25 cellular contexts compared by ENCODE assay signal in the genomic region with DNA sequence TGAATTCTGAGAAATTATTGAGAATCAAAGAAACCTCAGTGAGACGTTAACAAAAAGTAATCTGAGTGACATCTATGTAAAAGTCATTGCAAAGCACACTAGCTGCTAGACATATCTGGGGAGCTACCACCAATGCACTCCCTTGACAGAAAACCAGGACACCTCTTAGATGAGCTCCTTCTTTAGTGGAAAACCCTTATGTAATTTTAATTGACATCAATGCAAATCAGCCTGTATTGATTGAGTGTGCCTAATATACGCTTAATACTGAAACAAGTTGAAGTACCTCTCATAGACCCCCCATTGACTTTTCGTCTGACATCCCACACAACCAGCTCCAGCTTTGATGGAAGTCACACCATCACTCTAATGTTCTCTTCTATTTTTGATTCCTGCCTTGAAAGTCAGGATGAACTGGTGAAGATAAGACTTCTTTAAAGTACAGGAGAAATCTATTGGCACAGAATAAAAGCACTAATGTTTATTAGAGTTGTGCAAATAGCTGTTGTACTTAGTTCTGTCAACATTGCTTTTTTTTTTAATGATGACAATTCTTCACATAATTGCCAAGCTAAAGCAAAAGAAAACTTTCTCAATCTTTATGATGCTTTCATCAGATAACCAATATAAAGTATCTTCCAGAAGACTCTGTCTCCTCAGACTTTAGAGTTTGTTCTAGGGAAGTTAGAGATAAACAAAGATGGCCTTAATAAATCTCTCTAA.
"Had no signal": no experiment of that assay in that cellular context is flagged by ENCODE, and none has a peak within 500 bp of the region (broad histone marks: within the 10 kb centered on the region; RNA-seq: fewer than 3 reads in every experiment).

No MANE protein-coding gene starts in this region.

- H3K27ac Mint-ChIP-seq: activated naive CD8-positive, alpha-beta T cell treated with anti-CD3 and anti-CD28 coated beads for 36 hours; activated T-cell treated with anti-CD3 and anti-CD28 coated beads, Interleukin-2, amount 50 U/mL, for 24 hours; activated T-helper 2 cell treated with anti-CD3 and anti-CD28 coated beads, Interferon-gamma antibody, Interleukin-2, Interleukin-4, amounts not matched to agents 10 μg/mL and 5 μg/mL and 100 μg/mL, durations not matched to agents 14 hours and 24 hours and 36 hours; nephron; type B pancreatic cell; WTC11 had no signal

- DNase-seq: activated CD8-positive, alpha-beta memory T cell treated with anti-CD3 and anti-CD28 coated beads for 24 hours; activated CD8-positive, alpha-beta memory T cell treated with anti-CD3 and anti-CD28 coated beads, Interleukin-2, amount 50 U/mL, for 4 hours; activated naive CD4-positive, alpha-beta T cell treated with Interleukin-2 at 50 U/mL for 16 hours; activated naive CD8-positive, alpha-beta T cell treated with anti-CD3 and anti-CD28 coated beads for 36 hours; activated T-cell treated with anti-CD3 and anti-CD28 coated beads, Interleukin-2, amount 50 U/mL, for 24 hours; amygdala; cerebellar nuclear complex; heart right ventricle; kidney; midbrain; ovary; stimulated activated CD4-positive, alpha-beta T cell treated with anti-CD3 and anti-CD28 coated beads, Interleukin-15, amount 100 ng/mL, for 24 hours; stimulated activated CD8-positive, alpha-beta memory T cell treated with anti-CD3 and anti-CD28 coated beads, Interleukin-4, amount 100 ng/mL, for 48 hours; stimulated activated naive CD4-positive, alpha-beta T cell; T-helper 1 cell had no signal

- H3K36me3 Mint-ChIP-seq: activated naive CD8-positive, alpha-beta T cell treated with anti-CD3 and anti-CD28 coated beads for 36 hours; WTC11 had no signal

- H3K9me3 ChIP-seq: heart right ventricle, neutrophil, ovary, thoracic aorta had no signal

- H3K4me1 Mint-ChIP-seq: activated naive CD8-positive, alpha-beta T cell treated with anti-CD3 and anti-CD28 coated beads for 36 hours had no signal

- H3K4me3 Mint-ChIP-seq: activated naive CD8-positive, alpha-beta T cell treated with anti-CD3 and anti-CD28 coated beads for 36 hours; activated T-cell treated with anti-CD3 and anti-CD28 coated beads, Interleukin-2, amount 50 U/mL, for 24 hours; nephron; type B pancreatic cell; WTC11 had no signal

- H3K36me3 ChIP-seq: neutrophil, ovary, thoracic aorta had no signal

- ATAC-seq: heart right ventricle, sciatic nerve, WTC11 had no signal

- H3K27me3 Mint-ChIP-seq: type B pancreatic cell had no signal

- H3K9me3 Mint-ChIP-seq: activated naive CD8-positive, alpha-beta T cell treated with anti-CD3 and anti-CD28 coated beads for 36 hours; activated T-cell treated with anti-CD3 and anti-CD28 coated beads, Interleukin-2, amount 50 U/mL, for 24 hours; activated T-helper 2 cell treated with anti-CD3 and anti-CD28 coated beads, Interferon-gamma antibody, Interleukin-2, Interleukin-4, amounts not matched to agents 10 μg/mL and 5 μg/mL and 100 μg/mL, durations not matched to agents 14 hours and 24 hours and 36 hours; nephron; WTC11 had no signal

- H3K4me1 ChIP-seq: heart right ventricle had no signal

- H3K4me3 ChIP-seq: coronary artery, heart right ventricle, lung, ovary, smooth muscle cell, thoracic aorta had no signal

- H3K4me2 ChIP-seq: smooth muscle cell had no signal

- H3K27me3 ChIP-seq: heart right ventricle, neutrophil, ovary had no signal

- H3K27ac ChIP-seq: coronary artery, heart right ventricle, neutrophil, ovary, thoracic aorta had no signal
